Comparison of ENCODE assay signal across 10 cellular contexts in the genomic region with DNA sequence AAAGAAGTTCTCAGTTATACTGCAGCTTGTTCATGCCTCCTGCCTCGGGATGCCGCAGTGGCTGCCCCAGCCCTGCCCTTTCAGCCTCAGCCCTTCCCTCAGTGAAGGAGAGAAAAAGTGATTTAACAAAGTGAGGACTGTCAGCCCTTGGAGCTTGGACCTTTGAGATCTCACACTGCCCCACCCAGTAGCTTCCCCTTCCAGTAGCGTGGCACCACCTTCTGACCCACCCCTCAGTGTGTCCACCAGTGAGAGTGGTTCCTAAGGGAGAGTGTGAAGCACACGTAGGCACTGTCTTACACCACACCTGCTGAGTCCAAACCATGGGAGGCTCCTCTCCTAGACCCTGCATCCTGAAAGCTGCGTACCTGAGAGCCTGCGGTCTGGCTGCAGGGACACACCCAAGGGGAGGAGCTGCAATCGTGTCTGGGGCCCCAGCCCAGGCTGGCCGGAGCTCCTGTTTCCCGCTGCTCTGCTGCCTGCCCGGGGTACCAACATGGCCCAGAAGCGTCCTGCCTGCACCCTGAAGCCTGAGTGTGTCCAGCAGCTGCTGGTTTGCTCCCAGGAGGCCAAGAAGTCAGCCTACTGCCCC. TPM values are rescaled to one million over a fixed set of nuclear protein-coding genes. Genes with fewer than 3 reads are reported as not detected.
A peak's percentile ranks its signal among the peaks of the same experiment; 100 is the strongest.
DNase-seq lines count a peak whose midpoint lies in the region; ATAC-seq and TF ChIP-seq lines count a peak whose summit lies in the region.
"Had no signal": no experiment of that assay in that cellular context is flagged by ENCODE, and none has a peak within 500 bp of the region (broad histone marks: within the 10 kb centered on the region; RNA-seq: fewer than 3 reads in every experiment).

A gene (plus strand): TSS at position 464 of the 592 bp plus-strand sequence. CDS start 33 bp downstream, at position 497.

- peaks cover 46% of the 10 kb centered on the region for H3K27me3 Mint-ChIP-seq in activated CD4-positive, alpha-beta memory T cell treated with anti-CD3 and anti-CD28 coated beads, Interleukin-2, amount 10 ng/mL, durations not matched to agents 7 days and 5 days
- H3K27me3 Mint-ChIP-seq in activated CD4-positive, alpha-beta memory T cell treated with anti-CD3 and anti-CD28 coated beads for 36 hours: peaks cover 50% of the 10 kb centered on the region
- H3K27me3 Mint-ChIP-seq in type B pancreatic cell: peaks cover 59% of the 10 kb centered on the region

- H3K4me3 ChIP-seq in duodenal mucosa (ENCODE audit: low read depth in 1 of 2, low read length in 2 of 2) (peak within 1 kb of the TSS; percentile 46), right lobe of liver (peak within 1 kb of the TSS; percentile 54 to 84 (median 76))

- H3K4me1 ChIP-seq in duodenal mucosa (ENCODE audit: control insufficient read depth in 1 of 2, insufficient read depth in 2 of 2, low read length in 2 of 2) (peaks cover 12 to 14% of the 10 kb centered on the region in 2 donors), right lobe of liver (peaks cover 0 to 20% (median 8%) of the 10 kb centered on the region in 4 donors)

- intact Hi-C loops in activated CD4-positive, alpha-beta memory T cell treated with anti-CD3 and anti-CD28 coated beads for 36 hours (cut with micrococcal nuclease): no loop called here
- intact Hi-C loops in right lobe of liver (cut with DNase I): no loop called here

- ATAC-seq in right lobe of liver (peak; percentile 68 to 87 (median 75)), HG03432 (IDR thresholded peaks at IDR 0.05; ENCODE audit: unreplicated experiment) (no peak), HG03175 (IDR thresholded peaks at IDR 0.05; ENCODE audit: unreplicated experiment) (no peak), GM21619 (IDR thresholded peaks at IDR 0.05; ENCODE audit: unreplicated experiment) (no peak)

- no peaks in the 10 kb centered on the region for H3K36me3 Mint-ChIP-seq in activated CD4-positive, alpha-beta memory T cell treated with anti-CD3 and anti-CD28 coated beads, Interleukin-2, amount 10 ng/mL, durations not matched to agents 7 days and 5 days (ENCODE audit: low read depth)
- H3K36me3 Mint-ChIP-seq in activated CD4-positive, alpha-beta memory T cell treated with anti-CD3 and anti-CD28 coated beads for 36 hours: no peaks in the 10 kb centered on the region
- no peaks in the 10 kb centered on the region for H3K36me3 Mint-ChIP-seq in type B pancreatic cell

- H3K27ac Mint-ChIP-seq in activated CD4-positive, alpha-beta memory T cell treated with anti-CD3 and anti-CD28 coated beads, Interleukin-2, amount 10 ng/mL, durations not matched to agents 7 days and 5 days: no peak within 1 kb of the TSS
- no peak within 1 kb of the TSS for H3K27ac Mint-ChIP-seq in activated CD4-positive, alpha-beta memory T cell treated with anti-CD3 and anti-CD28 coated beads for 36 hours
- peak within 1 kb of the TSS; percentile 72 for H3K27ac Mint-ChIP-seq in type B pancreatic cell

- CTCF ChIA-PET in activated CD4-positive, alpha-beta memory T cell treated with anti-CD3 and anti-CD28 coated beads, Interleukin-2, amount 10 ng/mL, durations not matched to agents 7 days and 5 days (lab: Charles Lee): interaction anchor here (0.6 to 1.5 kb wide), 5 partner anchors 14 to 644 kb away, joined by 3 to 4 read pairs (median 3); no protein-coding TSS in a partner anchor
- CTCF ChIA-PET in activated CD4-positive, alpha-beta memory T cell treated with anti-CD3 and anti-CD28 coated beads for 36 hours (lab: Charles Lee): interaction anchor here (0.6 kb wide), 1 partner anchor 211 kb away, joined by 3 read pairs; no protein-coding TSS in a partner anchor

- peak; percentile 87 for TF ChIP-seq POLR2A in right lobe of liver (IDR thresholded peaks at IDR 0.05)

- no peak within 1 kb of the TSS for H3K4me3 Mint-ChIP-seq in activated CD4-positive, alpha-beta memory T cell treated with anti-CD3 and anti-CD28 coated beads, Interleukin-2, amount 10 ng/mL, durations not matched to agents 7 days and 5 days
- H3K4me3 Mint-ChIP-seq in activated CD4-positive, alpha-beta memory T cell treated with anti-CD3 and anti-CD28 coated beads for 36 hours: no peak within 1 kb of the TSS
- peak within 1 kb of the TSS; percentile 35 for H3K4me3 Mint-ChIP-seq in type B pancreatic cell

- 33% methylated on average over 1 of the region's 11 CpGs for WGBS in right lobe of liver (ENCODE audit: insufficient coverage, low coverage, low lambda C conversion rate, missing lambda C conversion rate)

- H3K4me1 Mint-ChIP-seq in activated CD4-positive, alpha-beta memory T cell treated with anti-CD3 and anti-CD28 coated beads, Interleukin-2, amount 10 ng/mL, durations not matched to agents 7 days and 5 days: peaks cover 15% of the 10 kb centered on the region
- H3K4me1 Mint-ChIP-seq in activated CD4-positive, alpha-beta memory T cell treated with anti-CD3 and anti-CD28 coated beads for 36 hours (ENCODE audit: low read depth): peaks cover 11% of the 10 kb centered on the region
- peaks cover 15% of the 10 kb centered on the region for H3K4me1 Mint-ChIP-seq in type B pancreatic cell (ENCODE audit: unreplicated experiment)

- TF ChIP-seq CTCF in right lobe of liver (IDR thresholded peaks at IDR 0.05) (no peak), type B pancreatic cell (conservative IDR thresholded peaks at IDR 0.05) (no peak)

- no peaks in the 10 kb centered on the region for H3K36me3 ChIP-seq in duodenal mucosa (ENCODE audit: control insufficient read depth in 1 of 2, insufficient read depth in 2 of 2, low read length in 2 of 2)
- peaks cover 0 to 12% (median 1%) of the 10 kb centered on the region in 4 donors for H3K36me3 ChIP-seq in right lobe of liver

- H3K9me3 ChIP-seq in duodenal mucosa (ENCODE audit: control insufficient read depth in 1 of 2, low read length in 2 of 2) (no peaks in the 10 kb centered on the region), right lobe of liver (no peaks in the 10 kb centered on the region)

- H3K27ac ChIP-seq in duodenal mucosa (ENCODE audit: low read depth, low read length) (no peak within 1 kb of the TSS), right lobe of liver (peak within 1 kb of the TSS; percentile 92 to 98 (median 93))

- POLR2A ChIA-PET in activated CD4-positive, alpha-beta memory T cell treated with anti-CD3 and anti-CD28 coated beads, Interleukin-2, amount 10 ng/mL, durations not matched to agents 7 days and 5 days (lab: Charles Lee): interaction anchor here (1.2 kb wide), 2 partner anchors 45 to 72 kb away, joined by 3 to 4 read pairs; a partner anchor contains a TSS
- POLR2A ChIA-PET in activated CD4-positive, alpha-beta memory T cell treated with anti-CD3 and anti-CD28 coated beads for 36 hours (lab: Charles Lee): no interaction called here

- DNase-seq in activated CD4-positive, alpha-beta memory T cell treated with anti-CD3 and anti-CD28 coated beads, Interleukin-2, amount 10 ng/mL, durations not matched to agents 7 days and 5 days: peak; percentile 22
- no peak for DNase-seq in activated CD4-positive, alpha-beta memory T cell treated with anti-CD3 and anti-CD28 coated beads for 36 hours
- DNase-seq in right lobe of liver (peak; percentile 80 to 92 (median 90)), type B pancreatic cell (ENCODE audit: extremely low spot score, unreplicated experiment) (no peak)
- DNase-seq: activated T-cell treated with anti-CD3 and anti-CD28 coated beads for 4 hours, foreskin melanocyte had no signal

- H3K9ac ChIP-seq in duodenal mucosa (ENCODE audit: low read depth in 1 of 2, low read length in 2 of 2): peak within 1 kb of the TSS in 1 of 2 donors; percentile 22

- H3K9me3 Mint-ChIP-seq in activated CD4-positive, alpha-beta memory T cell treated with anti-CD3 and anti-CD28 coated beads, Interleukin-2, amount 10 ng/mL, durations not matched to agents 7 days and 5 days: no peaks in the 10 kb centered on the region
- H3K9me3 Mint-ChIP-seq in activated CD4-positive, alpha-beta memory T cell treated with anti-CD3 and anti-CD28 coated beads for 36 hours: no peaks in the 10 kb centered on the region
- no peaks in the 10 kb centered on the region for H3K9me3 Mint-ChIP-seq in type B pancreatic cell

- peaks cover 16 to 28% of the 10 kb centered on the region in 2 donors for H3K27me3 ChIP-seq in duodenal mucosa (ENCODE audit: control insufficient read depth in 1 of 2, insufficient read depth in 2 of 2, low read length in 2 of 2)
- no peaks in the 10 kb centered on the region for H3K27me3 ChIP-seq in right lobe of liver

RNA-seq across cellular contexts. Expression of the gene that starts here (rescaled TPM):
- total RNA-seq in activated CD4-positive, alpha-beta memory T cell treated with anti-CD3 and anti-CD28 coated beads, Interleukin-2, amount 10 ng/mL, durations not matched to agents 7 days and 5 days: not detected
- total RNA-seq in activated CD4-positive, alpha-beta memory T cell treated with anti-CD3 and anti-CD28 coated beads for 36 hours: not detected
- 10 to 100 TPM; 12.6 to 33.8 (median 24.5) TPM for total RNA-seq in right lobe of liver
- 1.5 and 3.0 TPM in 2 replicates for total RNA-seq in type B pancreatic cell (ENCODE audit: low replicate concordance)

Comparison
In these comparisons a context has a peak if more than half of its experiments do, and no peak if none do; other contexts are left out.
1. Peak in DNase-seq in activated CD4-positive, alpha-beta memory T cell treated with anti-CD3 and anti-CD28 coated beads, Interleukin-2, amount 10 ng/mL, durations not matched to agents 7 days and 5 days; RNA of the gene not detected or under 1 TPM.
2. DNase-seq: peak in right lobe of liver (3 of 3); none in activated CD4-positive, alpha-beta memory T cell treated with anti-CD3 and anti-CD28 coated beads for 36 hours (single experiment) and type B pancreatic cell (single experiment).
3. ATAC-seq: peak in right lobe of liver (4 of 4); none in HG03432 (single experiment), HG03175 (single experiment) and GM21619 (single experiment).